1 cellular context compared by ENCODE assay signal in genomic region chr5:138701678-138702077, GRCh38.
TF ChIP-seq lines count a peak whose summit lies in the region.

No MANE protein-coding gene starts in this region.

TF ChIP-seq in K562, 482 proteins besides CTCF, POLR2A, EP300 and RAD21 (continued from another document):
- TF ChIP-seq PYGO2 (tag; IDR thresholded peaks at IDR 0.05) = 0 out of 2 replicates have a peak, but pooled peaks have one; percentile 30
- TF ChIP-seq HSF4 (CRISPR knock-in tag; IDR thresholded peaks at IDR 0.05; ENCODE audit: borderline replicate concordance) = no peak
- no peak for TF ChIP-seq PATZ1 (CRISPR knock-in tag; IDR thresholded peaks at IDR 0.05; ENCODE audit: borderline replicate concordance)
- no peak for TF ChIP-seq KDM1A (IDR thresholded peaks at IDR 0.05)
- no peak for TF ChIP-seq SRSF3 (IDR thresholded peaks at IDR 0.05; ENCODE audit: insufficient read depth, low read length)
- no peak for TF ChIP-seq TEAD4 (IDR thresholded peaks at IDR 0.05; ENCODE audit: low read length)
- no peak for TF ChIP-seq TEAD4 (CRISPR knock-in tag; IDR thresholded peaks at IDR 0.05; ENCODE audit: borderline replicate concordance)
- TF ChIP-seq TARDBP (IDR thresholded peaks at IDR 0.05) = no peak
- TF ChIP-seq ASH1L (IDR thresholded peaks at IDR 0.05; ENCODE audit: borderline replicate concordance, low read depth, partially characterized antibody) = no peak
- no peak for TF ChIP-seq ZMIZ1 (IDR thresholded peaks at IDR 0.05; ENCODE audit: low read depth in 2 of 2, low read length in 2 of 2)
- TF ChIP-seq MCM3 (IDR thresholded peaks at IDR 0.05) = no peak
- no peak for TF ChIP-seq ILF3 (IDR thresholded peaks at IDR 0.05; ENCODE audit: borderline replicate concordance)
- TF ChIP-seq CBX1 (IDR thresholded peaks at IDR 0.05; ENCODE audit: low read depth) = no peak
- no peak for TF ChIP-seq ZSCAN32 (CRISPR knock-in tag; IDR thresholded peaks at IDR 0.05)
- TF ChIP-seq NR1H2 (CRISPR knock-in tag; IDR thresholded peaks at IDR 0.05) = no peak
- TF ChIP-seq ZNF780A (CRISPR knock-in tag; IDR thresholded peaks at IDR 0.05) = no peak
- TF ChIP-seq PTRF (tag; IDR thresholded peaks at IDR 0.05) = 0 out of 2 replicates have a peak, but pooled peaks have one; percentile 47
- no peak for TF ChIP-seq PRDM10 (IDR thresholded peaks at IDR 0.05; ENCODE audit: partially characterized antibody)
- no peak for TF ChIP-seq STAT5B (CRISPR knock-in tag; IDR thresholded peaks at IDR 0.05)
- TF ChIP-seq NCOA1 (IDR thresholded peaks at IDR 0.05; ENCODE audit: low read depth) = no peak
